Comparison of ENCODE assay signal across 8 cellular contexts in the genomic region with DNA sequence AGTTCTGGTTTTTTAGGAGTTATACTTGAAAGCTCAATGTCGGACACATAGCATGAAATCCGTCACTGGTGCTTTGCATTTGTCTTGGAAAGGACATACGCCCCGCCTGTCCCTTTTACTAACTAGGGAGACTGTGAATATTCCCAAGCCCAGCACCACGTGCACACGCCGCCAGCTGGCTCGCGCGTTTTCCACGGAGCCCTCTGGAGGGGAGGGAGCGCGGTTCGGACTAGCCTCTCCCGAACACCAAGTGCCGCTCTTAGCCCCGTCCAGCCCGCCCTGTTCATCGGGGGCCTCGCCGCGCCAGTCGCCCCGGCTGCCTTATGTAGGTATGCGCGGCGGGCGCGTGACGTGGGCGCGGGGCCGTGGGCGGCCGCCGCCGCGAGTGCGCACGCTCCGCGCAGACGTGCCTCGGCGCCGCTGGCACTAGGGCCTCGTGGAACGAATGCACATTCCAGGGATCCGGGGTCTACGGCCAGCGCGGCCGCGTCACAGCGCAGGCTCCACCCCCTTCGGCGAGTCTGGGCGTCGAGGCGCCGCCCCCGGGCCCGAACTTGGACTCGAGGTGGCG. TPM values are rescaled to one million over a fixed set of nuclear protein-coding genes. Genes with fewer than 3 reads are reported as not detected.
A peak's percentile ranks its signal among the peaks of the same experiment; 100 is the strongest.
DNase-seq lines count a peak whose midpoint lies in the region; ATAC-seq and TF ChIP-seq lines count a peak whose summit lies in the region.

No MANE protein-coding gene starts in this region.

- POLR2A ChIA-PET in activated CD4-positive, alpha-beta memory T cell treated with anti-CD3 and anti-CD28 coated beads for 36 hours (lab: Charles Lee), result interaction anchor here (0.6 to 7.0 kb wide), 24 partner anchors 11 to 478 kb away, joined by 3 to 124 read pairs (median 6); no protein-coding TSS in a partner anchor

- peak; percentile 49 to 56 for ATAC-seq in CD4-positive, CD25-positive, alpha-beta regulatory T cell (ENCODE audit: low read depth in 2 of 2)
- ATAC-seq in GM19438 (IDR thresholded peaks at IDR 0.05; ENCODE audit: low read depth, unreplicated experiment), result peak; percentile 41
- peak; percentile 34 for ATAC-seq in HG03565 (IDR thresholded peaks at IDR 0.05; ENCODE audit: unreplicated experiment)
- ATAC-seq in right lobe of liver, result peak; percentile 46 to 76 (median 63)

- peak overlapping the region; percentile 98 for H3K4me3 ChIP-seq in CD4-positive, CD25-positive, alpha-beta regulatory T cell (ENCODE audit: low read depth, low read length)
- H3K4me3 ChIP-seq in right lobe of liver, result peak overlapping the region; percentile 30 to 52 (median 51)

- no peaks in the 10 kb centered on the region for H3K9me3 ChIP-seq in CD4-positive, CD25-positive, alpha-beta regulatory T cell (ENCODE audit: control insufficient read depth in 2 of 2, low read length in 2 of 2)
- no peaks in the 10 kb centered on the region for H3K9me3 ChIP-seq in right lobe of liver

- H3K4me1 Mint-ChIP-seq in CD4-positive, CD25-positive, alpha-beta regulatory T cell, result peaks cover 22 to 50% (median 36%) of the 10 kb centered on the region in 4 donors
- peaks cover 37% of the 10 kb centered on the region for H3K4me1 Mint-ChIP-seq in activated CD4-positive, alpha-beta memory T cell treated with anti-CD3 and anti-CD28 coated beads for 36 hours (ENCODE audit: low read depth)

- intact Hi-C loops in activated CD4-positive, alpha-beta memory T cell treated with anti-CD3 and anti-CD28 coated beads for 36 hours (cut with micrococcal nuclease), result loop anchor here (1.0 to 10.0 kb wide), 10 partner anchors 9 to 1257 kb away; a partner anchor contains a TSS
- intact Hi-C loops in right lobe of liver (cut with DNase I), result loop anchor here (5.0 to 10.0 kb wide), 5 partner anchors 104 to 464 kb away; no protein-coding TSS in a partner anchor

- CTCF ChIA-PET in activated CD4-positive, alpha-beta memory T cell treated with anti-CD3 and anti-CD28 coated beads for 36 hours (lab: Charles Lee), result interaction anchor here (0.8 to 3.7 kb wide), 10 partner anchors 10 to 473 kb away, joined by 3 to 29 read pairs (median 4); no protein-coding TSS in a partner anchor

- TF ChIP-seq POLR2A in right lobe of liver (IDR thresholded peaks at IDR 0.05), result peak; percentile 100

- H3K36me3 Mint-ChIP-seq in CD4-positive, CD25-positive, alpha-beta regulatory T cell, result peaks cover 27% of the 10 kb centered on the region
- H3K36me3 Mint-ChIP-seq in activated CD4-positive, alpha-beta memory T cell treated with anti-CD3 and anti-CD28 coated beads for 36 hours, result peaks cover 31% of the 10 kb centered on the region

- H3K9me3 Mint-ChIP-seq in CD4-positive, CD25-positive, alpha-beta regulatory T cell, result peaks cover 0 to 2% (median 0%) of the 10 kb centered on the region in 7 donors
- no peaks in the 10 kb centered on the region for H3K9me3 Mint-ChIP-seq in activated CD4-positive, alpha-beta memory T cell treated with anti-CD3 and anti-CD28 coated beads for 36 hours

- TF ChIP-seq CTCF in right lobe of liver (IDR thresholded peaks at IDR 0.05), result peak in 1 of 4 donors; percentile 17

- H3K4me1 ChIP-seq in CD4-positive, CD25-positive, alpha-beta regulatory T cell (ENCODE audit: control insufficient read depth, insufficient read depth, low read length, poor library complexity, severe bottlenecking), result peaks cover 53% of the 10 kb centered on the region
- peaks cover 0 to 33% (median 16%) of the 10 kb centered on the region in 4 donors for H3K4me1 ChIP-seq in right lobe of liver

- peaks cover 16% of the 10 kb centered on the region for H3K27me3 Mint-ChIP-seq in CD4-positive, CD25-positive, alpha-beta regulatory T cell
- H3K27me3 Mint-ChIP-seq in activated CD4-positive, alpha-beta memory T cell treated with anti-CD3 and anti-CD28 coated beads for 36 hours, result peaks cover 5% of the 10 kb centered on the region

- H3K27ac Mint-ChIP-seq in CD4-positive, CD25-positive, alpha-beta regulatory T cell, result peak overlapping the region; percentile 98 to 99 (median 99)
- peak overlapping the region; percentile 99 for H3K27ac Mint-ChIP-seq in activated CD4-positive, alpha-beta memory T cell treated with anti-CD3 and anti-CD28 coated beads for 36 hours

- peaks cover 15% of the 10 kb centered on the region for H3K36me3 ChIP-seq in CD4-positive, CD25-positive, alpha-beta regulatory T cell (ENCODE audit: control insufficient read depth, insufficient read depth, low read length)
- H3K36me3 ChIP-seq in right lobe of liver, result peaks cover 0 to 15% (median 10%) of the 10 kb centered on the region in 4 donors

- no peaks in the 10 kb centered on the region for H3K27me3 ChIP-seq in CD4-positive, CD25-positive, alpha-beta regulatory T cell (ENCODE audit: control insufficient read depth, insufficient read depth, low read length)
- H3K27me3 ChIP-seq in right lobe of liver, result no peaks in the 10 kb centered on the region

- WGBS in right lobe of liver (ENCODE audit: insufficient coverage, low coverage, low lambda C conversion rate, missing lambda C conversion rate), result 1% methylated on average over 19 of the region's 65 CpGs

- DNase-seq in CD4-positive, CD25-positive, alpha-beta regulatory T cell, result peak; percentile 84 to 91 (median 88)
- DNase-seq in NCI-H82 treated with DMSO at 0.1 percent for 48 hours (lab: John Stamatoyannopoulos, UW; ENCODE audit: unreplicated experiment) (peak; percentile 84), dermis blood vessel endothelial cell (peak; percentile 96), right lobe of liver (peak; percentile 98)
- peak; percentile 94 for DNase-seq in activated CD4-positive, alpha-beta memory T cell treated with anti-CD3 and anti-CD28 coated beads for 36 hours
- DNase-seq in stimulated activated CD4-positive, alpha-beta T cell treated with anti-CD3 and anti-CD28 coated beads, Interleukin-4, amount 100 ng/mL, for 24 hours, result peak; percentile 91

- peak overlapping the region; percentile 81 to 96 (median 94) for H3K4me3 Mint-ChIP-seq in CD4-positive, CD25-positive, alpha-beta regulatory T cell
- H3K4me3 Mint-ChIP-seq in activated CD4-positive, alpha-beta memory T cell treated with anti-CD3 and anti-CD28 coated beads for 36 hours, result peak overlapping the region; percentile 85

- peak overlapping the region; percentile 99 for H3K27ac ChIP-seq in CD4-positive, CD25-positive, alpha-beta regulatory T cell (ENCODE audit: insufficient read depth, low read length, poor library complexity, severe bottlenecking)
- H3K27ac ChIP-seq in right lobe of liver, result peak overlapping the region; percentile 96 to 100 (median 98)

RNA-seq across cellular contexts. Expression of a gene that starts 0.7 kb away (rescaled TPM):
- 375 TPM for total RNA-seq in CD4-positive, CD25-positive, alpha-beta regulatory T cell
- 10 to 100 TPM; 21.1 to 36.0 (median 24.2) TPM for polyA plus RNA-seq in CD4-positive, CD25-positive, alpha-beta regulatory T cell
- total RNA-seq in activated CD4-positive, alpha-beta memory T cell treated with anti-CD3 and anti-CD28 coated beads for 36 hours, result 100 to 1,000 TPM; 139 to 147 TPM
- total RNA-seq in dermis blood vessel endothelial cell (104 and 115 TPM in 2 replicates), right lobe of liver (10 to 100 TPM; 35.3 to 93.2 (median 56.8) TPM)

Comparison
In these comparisons a context has a peak if more than half of its experiments do, and no peak if none do; other contexts are left out.
1. Peak in every context shown above with its lines: DNase-seq, ATAC-seq, H3K4me3 ChIP-seq and H3K27ac ChIP-seq.